ENCODE assay signal across 8 cellular contexts in genomic region chr2:108612514-108613183, GRCh38.
A peak's percentile ranks its signal among the peaks of the same experiment; 100 is the strongest.
DNase-seq lines count a peak whose midpoint lies in the region; ATAC-seq and TF ChIP-seq lines count a peak whose summit lies in the region.

No MANE protein-coding gene starts in this region.

- peak; percentile 53 for DNase-seq in activated CD4-positive, alpha-beta T cell treated with anti-CD3 and anti-CD28 coated beads, Interleukin-2, amount 50 U/mL, for 1 hour
- DNase-seq in left colon, result peak; percentile 33 to 44
- no peak for DNase-seq in vagina (ENCODE audit: extremely low spot score in 2 of 2)
- no peak for DNase-seq in heart right ventricle
- no peak for DNase-seq in SJCRH30
- no peak for DNase-seq in epidermal melanocyte (ENCODE audit: insufficient read length, low spot score)

- no peaks in the 10 kb centered on the region for H3K9me3 ChIP-seq in vagina
- H3K9me3 ChIP-seq in heart right ventricle, result no peaks in the 10 kb centered on the region
- H3K9me3 ChIP-seq in SJCRH30 (replicated peaks), result no peaks in the 10 kb centered on the region

- H3K4me1 ChIP-seq in vagina (peaks cover 58% of the 10 kb centered on the region), heart right ventricle (peaks cover 0 to 66% (median 45%) of the 10 kb centered on the region in 9 donors), SJCRH30 (peaks cover 19% of the 10 kb centered on the region)

- intact Hi-C loops in left colon (cut with DNase I, micrococcal nuclease) (no loop called here), vagina (cut with DNase I) (no loop called here), heart right ventricle (cut with DNase I) (no loop called here)

- H3K27me3 ChIP-seq in vagina (no peaks in the 10 kb centered on the region), heart right ventricle (no peaks in the 10 kb centered on the region), SJCRH30 (no peaks in the 10 kb centered on the region)

- H3K36me3 ChIP-seq in vagina, result no peaks in the 10 kb centered on the region
- peaks cover 0 to 7% (median 0%) of the 10 kb centered on the region in 9 donors for H3K36me3 ChIP-seq in heart right ventricle
- no peaks in the 10 kb centered on the region for H3K36me3 ChIP-seq in SJCRH30

- no peak for TF ChIP-seq POLR2A in vagina (IDR thresholded peaks at IDR 0.05)

- H3K27ac ChIP-seq in vagina (peak overlapping the region; percentile 12), heart right ventricle (peak overlapping the region in 1 of 10 donors; percentile 51), SJCRH30 (no peak overlapping the region)

- ATAC-seq in GM18873 (IDR thresholded peaks at IDR 0.05; ENCODE audit: low FRiP score, unreplicated experiment) (peak; percentile 84), HG02981 (IDR thresholded peaks at IDR 0.05; ENCODE audit: unreplicated experiment) (peak; percentile 69), left colon (peak; percentile 21), heart right ventricle (no peak)

- 88 to 92% methylated on average over 10 of the region's 10 CpGs for WGBS in heart right ventricle, 2 donors

- TF ChIP-seq CTCF in vagina (IDR thresholded peaks at IDR 0.05), result no peak
- TF ChIP-seq CTCF in heart right ventricle (IDR thresholded peaks at IDR 0.05), result no peak

- H3K4me3 ChIP-seq in vagina (no peak overlapping the region), heart right ventricle (no peak overlapping the region), SJCRH30 (no peak overlapping the region)

Comparison
In these comparisons a context has a peak if more than half of its experiments do, and no peak if none do; other contexts are left out.
1. ATAC-seq: peak in GM18873 (single experiment), HG02981 (single experiment) and left colon (single experiment); none in heart right ventricle (0 of 8).
2. DNase-seq: peak in activated CD4-positive, alpha-beta T cell treated with anti-CD3 and anti-CD28 coated beads, Interleukin-2, amount 50 U/mL, for 1 hour (single experiment) and left colon (2 of 2); none in vagina (0 of 2), heart right ventricle (0 of 2), SJCRH30 (0 of 2) and epidermal melanocyte (single experiment).